ENCODE assay signal across 1 cellular context in genomic region chr22:20090730-20091240, GRCh38.
TF ChIP-seq lines count a peak whose summit lies in the region.

No MANE protein-coding gene starts in this region.

TF ChIP-seq in HepG2, 621 proteins besides CTCF, POLR2A, EP300 and RAD21:
- TF ChIP-seq DMAP1 (CRISPR knock-in tag; IDR thresholded peaks at IDR 0.05) (no peak), REXO4 (CRISPR knock-in tag; IDR thresholded peaks at IDR 0.05; ENCODE audit: borderline replicate concordance) (no peak), ZNF724P (CRISPR knock-in tag; IDR thresholded peaks at IDR 0.05; ENCODE audit: borderline replicate concordance) (no peak), MEF2D (CRISPR knock-in tag; IDR thresholded peaks at IDR 0.05) (no peak), HNRNPH1 (optimal IDR thresholded peaks at IDR 0.05; ENCODE audit: low read depth, low read length) (no peak), NPAS2 (CRISPR knock-in tag; IDR thresholded peaks at IDR 0.05; ENCODE audit: borderline replicate concordance) (no peak), TCF7L2 (IDR thresholded peaks at IDR 0.05; ENCODE audit: low read depth, low read length) (no peak), ZNF841 (CRISPR knock-in tag; IDR thresholded peaks at IDR 0.05; ENCODE audit: borderline replicate concordance) (no peak), MEIS1 (CRISPR knock-in tag; IDR thresholded peaks at IDR 0.05; ENCODE audit: borderline replicate concordance) (no peak), RBFOX2 (IDR thresholded peaks at IDR 0.05; ENCODE audit: low read depth, low read length) (no peak), ZNF281 (CRISPR knock-in tag; IDR thresholded peaks at IDR 0.05; ENCODE audit: borderline replicate concordance) (no peak), FOXA3 (CRISPR knock-in tag; IDR thresholded peaks at IDR 0.05) (no peak), EEA1 (CRISPR knock-in tag; IDR thresholded peaks at IDR 0.05; ENCODE audit: borderline replicate concordance) (no peak)
